In the genomic region with DNA sequence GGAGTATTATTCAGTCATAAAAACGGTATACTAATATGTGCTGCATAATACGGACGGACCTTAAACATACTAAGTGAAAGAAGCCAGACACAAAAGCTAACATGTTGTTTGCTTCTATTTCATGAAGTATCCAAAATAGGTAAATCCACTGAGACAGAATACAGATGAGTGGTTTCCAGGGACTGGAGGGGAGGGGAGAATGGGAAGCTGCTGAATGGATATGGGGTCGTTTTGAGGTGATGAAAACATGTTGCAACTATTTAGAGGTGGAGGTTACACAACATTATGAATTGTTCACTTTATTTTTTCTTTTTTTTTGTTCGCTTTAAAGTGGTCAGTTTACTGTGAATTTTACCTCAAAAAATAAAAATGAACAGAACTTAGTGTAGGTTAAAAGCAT, we compare ENCODE assay signal across 19 cellular contexts. TPM values are rescaled to one million over a fixed set of nuclear protein-coding genes. Genes with fewer than 3 reads are reported as not detected.
DNase-seq lines count a peak whose midpoint lies in the region; ATAC-seq, FAIRE-seq and TF ChIP-seq lines count a peak whose summit lies in the region.
"Had no signal": no experiment of that assay in that cellular context is flagged by ENCODE, and none has a peak within 500 bp of the region (broad histone marks: within the 10 kb centered on the region; RNA-seq: fewer than 3 reads in every experiment).

No MANE protein-coding gene starts in this region.

- peaks cover 88% of the 10 kb centered on the region for H3K79me2 ChIP-seq in GM23338 (replicated peaks; ENCODE audit: insufficient read depth)

- peak overlapping the region in 1 of 2 experiments; percentile 14; a peak in 1 of 6 replicates for H3K27ac ChIP-seq in A549
- peak overlapping the region; percentile 23; the same call in 1 of the 2 replicates for H3K27ac ChIP-seq in GM23338 (ENCODE audit: low read depth)
- H3K27ac ChIP-seq in lower lobe of right lung: no peak overlapping the region
- H3K27ac ChIP-seq in neuronal stem cell (replicated peaks; ENCODE audit: low read length): no peak overlapping the region
- H3K27ac ChIP-seq: testis had no signal

- H3F3A ChIP-seq in GM23338 (replicated peaks; ENCODE audit: low read depth): no peaks in the 10 kb centered on the region

- peaks cover 2% of the 10 kb centered on the region for H3K79me1 ChIP-seq in neuronal stem cell (ENCODE audit: low read depth, low read length)

- peaks cover 13% of the 10 kb centered on the region; the same call in 2 of the 3 replicates for H3K36me3 Mint-ChIP-seq in GM23338 (ENCODE audit: low read depth)
- H3K36me3 Mint-ChIP-seq in activated CD8-positive, alpha-beta T cell treated with anti-CD3 and anti-CD28 coated beads, Interleukin-2, amount 10 ng/mL, durations not matched to agents 7 days and 5 days (ENCODE audit: low read depth): peaks cover 25% of the 10 kb centered on the region

- no peak for TF ChIP-seq POLR2A in A549 (IDR thresholded peaks at IDR 0.05; ENCODE audit: low read length)

- FAIRE-seq in A549 (lab: Jason Lieb, UNC): no peak
- FAIRE-seq: islet of Langerhans had no signal

- DNase-seq in A549 (ENCODE audit: low read depth in 1 of 2, low spot score in 1 of 2) (no peak), GM23338 (ENCODE audit: low spot score) (no peak), fibroblast of the aortic adventitia (ENCODE audit: low read depth) (peak; percentile 9), lower lobe of right lung (no peak), neuronal stem cell (ENCODE audit: low spot score) (no peak), retina (no peak), NCI-H2107 (lab: John Stamatoyannopoulos, UW) (no peak)
- no peak for DNase-seq in activated CD8-positive, alpha-beta T cell treated with anti-CD3 and anti-CD28 coated beads, Interleukin-2, amount 10 ng/mL, durations not matched to agents 7 days and 5 days
- DNase-seq: activated CD4-positive, alpha-beta T cell treated with anti-CD3 and anti-CD28 coated beads for 4 hours; Caco-2; head of caudate nucleus; KBM-7; NCI-H1092 treated with DMSO at 0.1 percent for 48 hours; NCI-H2081 treated with DMSO at 0.1 percent for 48 hours; NCI-H510A; posterior cingulate gyrus; spleen; testis had no signal

- H2BK120ac ChIP-seq in neuronal stem cell (ENCODE audit: low read depth, low read length): no peak overlapping the region

- H3K9ac ChIP-seq in neuronal stem cell (ENCODE audit: low read depth, low read length, poor library complexity): no peak overlapping the region

- H3K4me3 ChIP-seq in A549 (no peak overlapping the region), GM23338 (no peak overlapping the region), fibroblast of the aortic adventitia (ENCODE audit: low read depth, low read length) (no peak overlapping the region), lower lobe of right lung (no peak overlapping the region), neuronal stem cell (ENCODE audit: low read length in 2 of 2) (no peak overlapping the region)
- H3K4me3 ChIP-seq: spleen, testis had no signal

- no peak overlapping the region for H3K4me3 Mint-ChIP-seq in GM23338
- H3K4me3 Mint-ChIP-seq in activated CD8-positive, alpha-beta T cell treated with anti-CD3 and anti-CD28 coated beads, Interleukin-2, amount 10 ng/mL, durations not matched to agents 7 days and 5 days: no peak overlapping the region

- no peak overlapping the region for H4K91ac ChIP-seq in neuronal stem cell (ENCODE audit: low read depth, low read length, poor library complexity)

- peaks cover 10% of the 10 kb centered on the region; the same call in 1 of the 2 replicates for H4K20me1 ChIP-seq in GM23338 (replicated peaks; ENCODE audit: insufficient read depth)

- 72% methylated on average over 5 of the region's 5 CpGs for WGBS in A549 (ENCODE audit: missing lambda C conversion rate)
- WGBS in neuronal stem cell (ENCODE audit: extremely low coverage in 2 of 2, insufficient read length in 2 of 2, insufficient replicate concordance in 1 of 2), 2 donors: no CpG with 5 or more reads among the region's 5 CpGs

- CTCF ChIA-PET in A549 (lab: Yijun Ruan, JAX): interaction anchor here (0.6 to 6.2 kb wide), 15 partner anchors 10 to 382 kb away, joined by 3 to 71 read pairs (median 6); a partner anchor contains a TSS
- CTCF ChIA-PET in activated CD8-positive, alpha-beta T cell treated with anti-CD3 and anti-CD28 coated beads, Interleukin-2, amount 10 ng/mL, durations not matched to agents 7 days and 5 days (lab: Charles Lee): interaction anchor here (1.0 to 3.2 kb wide), 5 partner anchors 11 to 136 kb away, joined by 3 to 30 read pairs (median 19); no protein-coding TSS in a partner anchor

- no peak for TF ChIP-seq EP300 in A549 (IDR thresholded peaks at IDR 0.05)

- H3K27ac Mint-ChIP-seq in GM23338: 0 out of 2 replicates have a peak overlapping the region, but pooled peaks have one; percentile 94
- H3K27ac Mint-ChIP-seq in activated CD8-positive, alpha-beta T cell treated with anti-CD3 and anti-CD28 coated beads, Interleukin-2, amount 10 ng/mL, durations not matched to agents 7 days and 5 days: peak overlapping the region; percentile 45

- H3K9me2 ChIP-seq in GM23338 (ENCODE audit: insufficient read depth): no peaks in the 10 kb centered on the region

- H3K14ac ChIP-seq in neuronal stem cell (ENCODE audit: low read length): no peak overlapping the region

- H2BK5ac ChIP-seq in neuronal stem cell (ENCODE audit: low read length): no peak overlapping the region

- no peaks in the 10 kb centered on the region for H3K27me3 ChIP-seq in GM23338 (ENCODE audit: insufficient read depth)
- H3K27me3 ChIP-seq in lower lobe of right lung (ENCODE audit: low read depth): no peaks in the 10 kb centered on the region
- no peaks in the 10 kb centered on the region for H3K27me3 ChIP-seq in neuronal stem cell (ENCODE audit: control insufficient read depth in 3 of 3, insufficient read depth in 3 of 3, low read depth in 1 of 3, low read length in 3 of 3)
- H3K27me3 ChIP-seq: spleen, testis had no signal

- no peak overlapping the region for H3K18ac ChIP-seq in neuronal stem cell (ENCODE audit: low read length)

- ATAC-seq in A549 (no peak), GM23338 (no peak), lower lobe of right lung (no peak)
- ATAC-seq in activated CD8-positive, alpha-beta T cell treated with anti-CD3 and anti-CD28 coated beads, Interleukin-2, amount 10 ng/mL, durations not matched to agents 7 days and 5 days: no peak

- H3K23ac ChIP-seq in neuronal stem cell (ENCODE audit: low read depth, low read length, poor library complexity): no peak overlapping the region

- TF ChIP-seq RAD21 in A549 (conservative IDR thresholded peaks at IDR 0.05 in 1 of 2, IDR thresholded peaks at IDR 0.05 in 1 of 2): no peak

- intact Hi-C loops in lower lobe of right lung (cut with DNase I): no loop called here

- POLR2A ChIA-PET in A549 (lab: Yijun Ruan, JAX): interaction anchor here (0.6 kb wide), 1 partner anchor 81 kb away, joined by 3 read pairs; no protein-coding TSS in a partner anchor
- POLR2A ChIA-PET in activated CD8-positive, alpha-beta T cell treated with anti-CD3 and anti-CD28 coated beads, Interleukin-2, amount 10 ng/mL, durations not matched to agents 7 days and 5 days (lab: Charles Lee): interaction anchor here (0.6 kb wide), 1 partner anchor 18 kb away, joined by 4 read pairs; no protein-coding TSS in a partner anchor

- peaks cover 20% of the 10 kb centered on the region for H3K9me3 ChIP-seq in A549
- peaks cover 5% of the 10 kb centered on the region for H3K9me3 ChIP-seq in lower lobe of right lung
- H3K9me3 ChIP-seq in neuronal stem cell (replicated peaks in 1 of 2; ENCODE audit: control insufficient read depth in 2 of 2, insufficient read depth in 1 of 2, low read depth in 1 of 2, low read length in 2 of 2): peaks cover 0 to 15% of the 10 kb centered on the region in 2 donors
- H3K9me3 ChIP-seq: Caco-2, testis had no signal

- H3K9me3 Mint-ChIP-seq in GM23338: no peaks in the 10 kb centered on the region
- peaks cover 11% of the 10 kb centered on the region for H3K9me3 Mint-ChIP-seq in activated CD8-positive, alpha-beta T cell treated with anti-CD3 and anti-CD28 coated beads, Interleukin-2, amount 10 ng/mL, durations not matched to agents 7 days and 5 days (ENCODE audit: insufficient read depth)

- H3K4me1 ChIP-seq in A549 (peaks cover 54% of the 10 kb centered on the region), GM23338 (ENCODE audit: insufficient read depth) (peaks cover 34% of the 10 kb centered on the region), lower lobe of right lung (peaks cover 21% of the 10 kb centered on the region), neuronal stem cell (ENCODE audit: control insufficient read depth in 2 of 2, insufficient read depth in 1 of 2, low read depth in 1 of 2, low read length in 2 of 2) (no peaks in the 10 kb centered on the region)
- H3K4me1 ChIP-seq: Caco-2, testis had no signal

- H3K4me2 ChIP-seq in A549 (no peak overlapping the region), GM23338 (no peak overlapping the region), neuronal stem cell (ENCODE audit: insufficient read depth, low read length, poor library complexity, severe bottlenecking) (no peak overlapping the region)

- H4K8ac ChIP-seq in neuronal stem cell (ENCODE audit: low read depth, low read length): no peak overlapping the region

- peaks cover 8% of the 10 kb centered on the region for H3K27me3 Mint-ChIP-seq in GM23338 (ENCODE audit: insufficient read depth, low read depth, poor library complexity)
- no peaks in the 10 kb centered on the region for H3K27me3 Mint-ChIP-seq in activated CD8-positive, alpha-beta T cell treated with anti-CD3 and anti-CD28 coated beads, Interleukin-2, amount 10 ng/mL, durations not matched to agents 7 days and 5 days (ENCODE audit: low read depth)

- TF ChIP-seq CTCF in A549 (IDR thresholded peaks at IDR 0.05) (no peak), GM23338 (conservative IDR thresholded peaks at IDR 0.05; ENCODE audit: low read depth in 2 of 2) (no peak), fibroblast of the aortic adventitia (IDR thresholded peaks at IDR 0.05; ENCODE audit: insufficient read depth, low read length) (no peak), lower lobe of right lung (IDR thresholded peaks at IDR 0.05) (no peak)

- peaks cover 45% of the 10 kb centered on the region for H3K4me1 Mint-ChIP-seq in GM23338
- peaks cover 29% of the 10 kb centered on the region for H3K4me1 Mint-ChIP-seq in activated CD8-positive, alpha-beta T cell treated with anti-CD3 and anti-CD28 coated beads, Interleukin-2, amount 10 ng/mL, durations not matched to agents 7 days and 5 days (ENCODE audit: low read depth)

- H2AFZ ChIP-seq in GM23338: no peak overlapping the region
- no peak overlapping the region for H2AFZ ChIP-seq in neuronal stem cell (ENCODE audit: low read length)

- H3K4ac ChIP-seq in neuronal stem cell (ENCODE audit: low read length): no peak overlapping the region

- no peak overlapping the region for H2BK12ac ChIP-seq in neuronal stem cell (ENCODE audit: low read length)

- H2AK5ac ChIP-seq in neuronal stem cell (ENCODE audit: low read depth, low read length): no peak overlapping the region

- H2BK15ac ChIP-seq in neuronal stem cell (ENCODE audit: low read length): no peak overlapping the region

- no peaks in the 10 kb centered on the region for H3K36me3 ChIP-seq in GM23338 (ENCODE audit: insufficient read depth)
- peaks cover 5% of the 10 kb centered on the region for H3K36me3 ChIP-seq in lower lobe of right lung
- peaks cover 0 to 19% of the 10 kb centered on the region in 2 donors for H3K36me3 ChIP-seq in neuronal stem cell (replicated peaks in 1 of 2; ENCODE audit: control insufficient read depth in 2 of 2, insufficient read depth in 2 of 2, low read length in 2 of 2)

RNA-seq across cellular contexts. Expression of a gene that starts 52.9 kb away (rescaled TPM):
- polyA plus RNA-seq in A549 (2011; rRNA removed) (332 and 692 TPM in 2 replicates), A549 (2017; fragmentation: RNase III; extraction: RNeasy Plus Mini Kit Qiagen cat#74134 plus additional on column Dnase treatment) (256 to 289 TPM (median 272 TPM) in 3 replicates), GM23338 (2016; fragmentation: Nextera tagmentation; extraction: Ambion mirVana) (119 and 143 TPM in 2 replicates)
- 132 and 139 TPM in 2 replicates for polyA plus RNA-seq in A549 (2012; cell fraction: cytosol; rRNA removed)
- polyA plus RNA-seq in A549 (2012; cell fraction: nucleus; rRNA removed): 112 and 147 TPM in 2 replicates
- polyA minus RNA-seq in A549 (2011; rRNA and poly(A)+ RNA removed): 108 and 123 TPM in 2 replicates
- 102 and 116 TPM in 2 replicates for total RNA-seq in GM23338 (2014; rRNA removed; shearing (Covaris generic))
- total RNA-seq in activated CD8-positive, alpha-beta T cell treated with anti-CD3 and anti-CD28 coated beads, Interleukin-2, amount 10 ng/mL, durations not matched to agents 7 days and 5 days: 100 to 1,000 TPM; 110 to 115 TPM
- total RNA-seq in fibroblast of the aortic adventitia (ENCODE audit: low replicate concordance) (234 and 357 TPM in 2 replicates), lower lobe of right lung (113 TPM)
- 98.8 TPM for polyA plus RNA-seq in neuronal stem cell (2013, experiment 1 of 2)
- 97.0 TPM for polyA plus RNA-seq in neuronal stem cell (2013, experiment 2 of 2)
